ENCODE assay signal across 15 cellular contexts in the genomic region with DNA sequence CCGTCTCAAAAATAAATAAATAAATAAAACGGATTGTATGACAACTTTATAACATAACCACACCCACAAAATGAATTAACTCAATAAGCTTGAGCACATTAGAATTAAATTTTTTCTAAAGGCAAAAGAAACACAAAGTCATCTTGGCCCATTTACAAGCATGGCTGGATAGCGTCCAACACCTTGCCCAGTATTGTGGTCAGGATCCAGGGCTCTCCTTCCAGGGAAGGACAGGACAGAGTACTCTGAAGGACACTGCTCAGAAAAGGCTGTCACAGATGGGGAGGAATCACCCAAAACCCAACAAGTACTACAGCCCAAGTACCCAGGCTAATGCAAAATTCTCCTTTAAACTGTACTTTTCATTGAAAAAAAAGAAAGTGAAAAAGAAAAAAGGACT. TPM values are rescaled to one million over a fixed set of nuclear protein-coding genes. Genes with fewer than 3 reads are reported as not detected.
DNase-seq lines count a peak whose midpoint lies in the region; ATAC-seq and TF ChIP-seq lines count a peak whose summit lies in the region.
"Had no signal": no experiment of that assay in that cellular context is flagged by ENCODE, and none has a peak within 500 bp of the region (broad histone marks: within the 10 kb centered on the region; RNA-seq: fewer than 3 reads in every experiment).

No MANE protein-coding gene starts in this region.

- peaks cover 7% of the 10 kb centered on the region for H3K36me3 ChIP-seq in breast epithelium

- H3K27ac ChIP-seq in breast epithelium: no peak overlapping the region
- H3K27ac ChIP-seq: A549 had no signal

- no peaks in the 10 kb centered on the region for H3K27me3 ChIP-seq in breast epithelium

- peak; percentile 22 for DNase-seq in AG10803 (ENCODE audit: low read depth)
- DNase-seq in RPMI7951 (ENCODE audit: low read depth): peak; percentile 25
- peak; percentile 9 for DNase-seq in astrocyte of the spinal cord (ENCODE audit: low read depth, low spot score)
- no peak for DNase-seq in left lobe of liver (ENCODE audit: low spot score)
- DNase-seq in KBM-7: no peak
- DNase-seq in NCI-H82 (lab: John Stamatoyannopoulos, UW): no peak
- no peak for DNase-seq in breast epithelium (ENCODE audit: low spot score in 2 of 2)
- DNase-seq: C1 segment of cervical spinal cord, H9, NCI-H1417 treated with DMSO at 0.1 percent for 48 hours, NCI-H1930, NCI-H345, NCI-H526 had no signal

- intact Hi-C loops in breast epithelium (cut with DNase I; ENCODE audit: low total_unique reads): no loop called here

- H3K4me1 ChIP-seq in breast epithelium: no peaks in the 10 kb centered on the region
- H3K4me1 ChIP-seq: A549 had no signal

- no peaks in the 10 kb centered on the region for H3K9me3 ChIP-seq in breast epithelium
- H3K9me3 ChIP-seq: A549 had no signal

- H3K4me3 ChIP-seq in AG10803 (ENCODE audit: low read length) (no peak overlapping the region), astrocyte of the spinal cord (ENCODE audit: low read depth, low read length) (no peak overlapping the region), breast epithelium (no peak overlapping the region)
- H3K4me3 ChIP-seq: A549 had no signal

- in situ Hi-C loops in astrocyte of the spinal cord (cut with HindIII; ENCODE audit: low sequenced_read_pairs) (no loop called here), KBM-7 (cut with MboI; ENCODE audit: low pct_unique_long_range_greater_than_20kb, low sequenced_read_pairs) (no loop called here)

- no peak for TF ChIP-seq POLR2A in breast epithelium (IDR thresholded peaks at IDR 0.05)

- TF ChIP-seq CTCF in AG10803 (conservative IDR thresholded peaks at IDR 0.05; ENCODE audit: low read length) (no peak), astrocyte of the spinal cord (IDR thresholded peaks at IDR 0.05; ENCODE audit: low read depth, low read length) (no peak), breast epithelium (IDR thresholded peaks at IDR 0.05) (no peak)

- peak; percentile 24 for ATAC-seq in left lobe of liver
- ATAC-seq: A549, HepG2 had no signal

RNA-seq across cellular contexts. Expression of a gene that starts 27.1 kb away (rescaled TPM):
- 34.2 and 35.4 TPM in 2 replicates for total RNA-seq in RPMI7951 (2014; rRNA removed; shearing (Covaris generic))
- total RNA-seq in left lobe of liver (35.4 TPM), breast epithelium (10 to 100 TPM; 27.8 to 58.1 (median 56.0) TPM)

RNA-seq across cellular contexts. Expression of a gene that starts 27.2 kb away (rescaled TPM):
- total RNA-seq in RPMI7951 (2014; rRNA removed; shearing (Covaris generic)): 46.2 and 54.1 TPM in 2 replicates
- 50.9 TPM for total RNA-seq in left lobe of liver
- 10 to 100 TPM; 20.3 to 29.5 (median 27.7) TPM for total RNA-seq in breast epithelium

RNA-seq across cellular contexts. Expression of a gene that starts 57.6 kb away (rescaled TPM):
- total RNA-seq in RPMI7951 (2014; rRNA removed; shearing (Covaris generic)): 5.9 and 6.2 TPM in 2 replicates
- total RNA-seq in left lobe of liver: 77.8 TPM
- total RNA-seq in breast epithelium: 10 to 100 TPM in 1 of 3 donors, 1 to 10 TPM in 2; 6.4 to 12.8 (median 9.8) TPM

Comparison
In these comparisons a context has a peak if more than half of its experiments do, and no peak if none do; other contexts are left out.
1. DNase-seq: peak in AG10803 (single experiment), RPMI7951 (single experiment) and astrocyte of the spinal cord (single experiment); none in left lobe of liver (single experiment), KBM-7 (single experiment), NCI-H82 (single experiment) and breast epithelium (0 of 2).